ENCODE assay signal across 22 cellular contexts in genomic region chr1:229124471-229125198, GRCh38.
DNase-seq lines count a peak whose midpoint lies in the region; ATAC-seq, FAIRE-seq and TF ChIP-seq lines count a peak whose summit lies in the region.
"Had no signal": no experiment of that assay in that cellular context is flagged by ENCODE, and none has a peak within 500 bp of the region (broad histone marks: within the 10 kb centered on the region; RNA-seq: fewer than 3 reads in every experiment).

No MANE protein-coding gene starts in this region.

- H3K27ac ChIP-seq in pancreas, result peak overlapping the region in 3 of 4 donors; percentile 63 to 77 (median 76)
- H3K27ac ChIP-seq in effector memory CD4-positive, alpha-beta T cell (ENCODE audit: insufficient read depth, low read length, poor library complexity, severe bottlenecking), result no peak overlapping the region
- H3K27ac ChIP-seq: A549, ascending aorta, BLaER1, esophagus squamous epithelium, gastroesophageal sphincter, neutrophil, suprapubic skin had no signal

- peak; percentile 69 to 85 (median 78) for ATAC-seq in pancreas
- ATAC-seq in activated CD4-positive, CD25-positive, alpha-beta regulatory T cell treated with anti-CD3 and anti-CD28 coated beads, Interleukin-2, amount 50 U/mL, for 24 hours, result no peak
- ATAC-seq: A549; activated T-cell treated with anti-CD3 and anti-CD28 coated beads, Interleukin-2, amount 50 U/mL, for 4 hours; gastroesophageal sphincter; left cardiac atrium had no signal

- intact Hi-C loops in pancreas (cut with DNase I), result no loop called here

- H3K4me3 ChIP-seq in pancreas, result no peak overlapping the region
- H3K4me3 ChIP-seq in effector memory CD4-positive, alpha-beta T cell (ENCODE audit: insufficient read depth, low read depth, low read length, poor library complexity, severe bottlenecking), result no peak overlapping the region
- H3K4me3 ChIP-seq: A549, ascending aorta, BLaER1, esophagus squamous epithelium, gastroesophageal sphincter, suprapubic skin had no signal

- H3K9me3 ChIP-seq in pancreas, result no peaks in the 10 kb centered on the region
- H3K9me3 ChIP-seq in effector memory CD4-positive, alpha-beta T cell (ENCODE audit: control insufficient read depth, low read length), result no peaks in the 10 kb centered on the region
- H3K9me3 ChIP-seq: A549, ascending aorta, esophagus squamous epithelium, gastroesophageal sphincter, neutrophil, suprapubic skin had no signal

- TF ChIP-seq CTCF in pancreas (IDR thresholded peaks at IDR 0.05), result no peak

- no peaks in the 10 kb centered on the region for H3K27me3 ChIP-seq in pancreas
- no peaks in the 10 kb centered on the region for H3K27me3 ChIP-seq in effector memory CD4-positive, alpha-beta T cell (replicated peaks; ENCODE audit: control insufficient read depth, insufficient read depth, low read length, poor library complexity, severe bottlenecking)
- H3K27me3 ChIP-seq: ascending aorta, BLaER1, esophagus squamous epithelium, gastroesophageal sphincter, neutrophil, suprapubic skin had no signal

- no peak for FAIRE-seq in pancreas (lab: Jason Lieb, UNC)
- FAIRE-seq: A549 had no signal

- no peaks in the 10 kb centered on the region for H3K36me3 ChIP-seq in pancreas
- no peaks in the 10 kb centered on the region for H3K36me3 ChIP-seq in effector memory CD4-positive, alpha-beta T cell (ENCODE audit: control insufficient read depth, insufficient read depth, low read length)
- H3K36me3 ChIP-seq: ascending aorta, BLaER1, esophagus squamous epithelium, gastroesophageal sphincter, neutrophil, suprapubic skin had no signal

- 18 to 27% methylated on average over 12 of the region's 12 CpGs for WGBS in pancreas, 2 donors

- in situ Hi-C loops in SK-MEL-5 (cut with HindIII; ENCODE audit: low pct_unique_long_range_greater_than_20kb, low sequenced_read_pairs), result no loop called here

- peaks cover 0 to 26% (median 20%) of the 10 kb centered on the region in 3 donors for H3K4me1 ChIP-seq in pancreas
- H3K4me1 ChIP-seq in effector memory CD4-positive, alpha-beta T cell (ENCODE audit: control insufficient read depth, insufficient read depth, low read length, poor library complexity, severe bottlenecking), result peaks cover 10% of the 10 kb centered on the region
- H3K4me1 ChIP-seq: A549 had no signal

- peak; percentile 20 for DNase-seq in COLO668 (lab: John Stamatoyannopoulos, UW; ENCODE audit: unreplicated experiment)
- DNase-seq in SK-MEL-5 (ENCODE audit: low read depth, low spot score), result peak; percentile 20
- DNase-seq in kidney tubule cell (ENCODE audit: low spot score), result peak; percentile 19
- DNase-seq in pancreas, result peak in 4 of 6 donors; percentile 50 to 65 (median 56)
- no peak for DNase-seq in effector memory CD4-positive, alpha-beta T cell
- DNase-seq in NCI-H1105 (lab: John Stamatoyannopoulos, UW), result no peak
- DNase-seq in NCI-H1436 treated with DMSO at 0.1 percent for 48 hours (lab: John Stamatoyannopoulos, UW), result no peak
- DNase-seq: activated CD4-positive, alpha-beta T cell treated with anti-CD3 and anti-CD28 coated beads for 1 hour; activated T-cell treated with anti-CD3 and anti-CD28 coated beads, Interleukin-2, amount 50 U/mL, for 4 hours; cerebellar nuclear complex; DMS 273 treated with DMSO at 0.1 percent for 48 hours; esophagus squamous epithelium; left cardiac atrium; NCI-H2029; NCI-H510A treated with DMSO at 0.1 percent for 48 hours had no signal

Comparison
In these comparisons a context has a peak if more than half of its experiments do, and no peak if none do; other contexts are left out.
1. DNase-seq: peak in COLO668 (single experiment), SK-MEL-5 (single experiment), kidney tubule cell (single experiment) and pancreas (4 of 6); none in effector memory CD4-positive, alpha-beta T cell (0 of 3), NCI-H1105 (single experiment) and NCI-H1436 treated with DMSO at 0.1 percent for 48 hours (single experiment).
2. ATAC-seq: peak in pancreas (4 of 4); none in activated CD4-positive, CD25-positive, alpha-beta regulatory T cell treated with anti-CD3 and anti-CD28 coated beads, Interleukin-2, amount 50 U/mL, for 24 hours (0 of 2).